ENCODE assay signal across 8 cellular contexts in the genomic region with DNA sequence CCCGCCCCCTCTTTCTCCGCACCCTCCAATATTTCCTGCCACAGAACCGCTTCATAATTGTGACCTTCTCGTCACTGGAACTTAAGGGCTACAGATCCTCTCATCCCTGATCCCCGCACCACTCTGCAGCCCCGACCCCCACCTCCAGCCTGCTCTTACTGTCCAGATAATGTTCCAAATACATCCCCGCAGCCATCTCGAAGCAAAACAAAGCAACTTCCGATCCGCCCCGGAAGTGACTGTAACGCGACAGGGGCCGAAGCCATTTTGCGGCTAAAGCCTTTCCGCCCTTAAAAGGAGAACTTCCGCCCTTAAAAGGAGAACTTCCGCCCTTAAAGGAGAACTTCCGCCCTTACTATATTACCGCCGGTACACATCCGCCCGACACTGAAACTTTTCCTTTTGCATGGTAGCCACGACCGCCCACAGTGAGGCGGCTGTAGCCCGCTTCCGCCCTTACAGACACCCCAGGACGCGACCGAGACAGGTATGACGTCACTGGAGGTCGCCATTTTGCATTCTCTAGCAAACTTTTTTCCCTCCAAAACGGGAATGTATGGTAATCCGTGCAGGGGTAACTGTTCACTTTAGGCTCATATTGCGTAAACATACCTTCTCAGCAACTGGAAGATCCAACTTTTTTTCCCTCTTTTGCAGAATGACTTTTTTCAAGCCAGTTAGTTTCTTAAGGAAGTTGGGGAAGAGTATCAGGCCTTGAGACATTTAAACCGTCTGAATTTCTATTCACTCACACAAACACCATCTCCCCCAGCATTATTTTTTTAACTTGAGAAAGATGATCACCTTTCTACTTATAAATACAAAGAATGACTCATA. TPM values are rescaled to one million over a fixed set of nuclear protein-coding genes. Genes with fewer than 3 reads are reported as not detected.
A peak's percentile ranks its signal among the peaks of the same experiment; 100 is the strongest.
DNase-seq lines count a peak whose midpoint lies in the region; ATAC-seq, FAIRE-seq and TF ChIP-seq lines count a peak whose summit lies in the region.

A gene (minus strand): TSS at position 214 of the 837 bp plus-strand sequence. CDS start 18 bp downstream, at position 196.

- ATAC-seq in GM18499 (IDR thresholded peaks at IDR 0.05; ENCODE audit: insufficient read depth, unreplicated experiment), result peak; percentile 75
- ATAC-seq in HG02943 (IDR thresholded peaks at IDR 0.05; ENCODE audit: low read depth, unreplicated experiment), result peak; percentile 95
- ATAC-seq in psoas muscle, result peak; percentile 100

- H3K4me1 ChIP-seq in right atrium auricular region, result peaks cover 0 to 12% of the 10 kb centered on the region in 2 donors
- peaks cover 11% of the 10 kb centered on the region for H3K4me1 ChIP-seq in psoas muscle

- WGBS in psoas muscle, 3 donors, result 2 to 3% (median 2%) methylated on average over 36 to 37 of the region's 37 CpGs

- H3K27me3 ChIP-seq in right atrium auricular region (no peaks in the 10 kb centered on the region), psoas muscle (ENCODE audit: insufficient read depth in 3 of 3, low read length in 2 of 3) (no peaks in the 10 kb centered on the region)

- DNase-seq in NCI-H187 treated with DMSO at 0.1 percent for 48 hours (lab: John Stamatoyannopoulos, UW) (peak; percentile 96), anterior cingulate cortex (lab: John Stamatoyannopoulos, UW) (peak; percentile 54 to 100 (median 96)), right atrium auricular region (ENCODE audit: low spot score) (peak; percentile 99), psoas muscle (peak; percentile 97 to 98), urothelium cell line (ENCODE audit: low spot score) (peak; percentile 99)

- H3K27ac ChIP-seq in right atrium auricular region, result peak within 1 kb of the TSS; percentile 77 to 80
- H3K27ac ChIP-seq in psoas muscle, result peak within 1 kb of the TSS; percentile 86

- FAIRE-seq in urothelium cell line (lab: Jason Lieb, UNC), result peak; percentile 96

- TF ChIP-seq CTCF in right atrium auricular region (IDR thresholded peaks at IDR 0.05) (no peak), psoas muscle (IDR thresholded peaks at IDR 0.05) (no peak)

- H3K4me3 ChIP-seq in right atrium auricular region, result peak within 1 kb of the TSS; percentile 78 to 84
- peak within 1 kb of the TSS; percentile 77 for H3K4me3 ChIP-seq in psoas muscle

- peaks cover 13% of the 10 kb centered on the region for H3K36me3 ChIP-seq in right atrium auricular region
- H3K36me3 ChIP-seq in psoas muscle (ENCODE audit: insufficient read depth in 1 of 2, low read depth in 1 of 2), result peaks cover 6 to 27% of the 10 kb centered on the region in 2 donors

- H3K9me3 ChIP-seq in right atrium auricular region, result no peaks in the 10 kb centered on the region
- H3K9me3 ChIP-seq in psoas muscle, result no peaks in the 10 kb centered on the region

- intact Hi-C loops in T-helper 2 cell treated with Interferon-gamma antibody and Interleukin-4, amounts not matched to agents 100 ng/mL and 5 ng/mL, for 36 hours (cut with micrococcal nuclease), result loop anchor here (1.0 to 5.0 kb wide), 10 partner anchors 26 to 307 kb away; a partner anchor contains a TSS
- intact Hi-C loops in psoas muscle (cut with DNase I), result loop anchor here (1.0 to 5.0 kb wide), 2 partner anchors 26 to 46 kb away; a partner anchor contains a TSS

RNA-seq across cellular contexts. Expression of the gene that starts here (rescaled TPM):
- total RNA-seq in T-helper 2 cell treated with Interferon-gamma antibody and Interleukin-4, amounts not matched to agents 100 ng/mL and 5 ng/mL, for 36 hours, result 20.7 and 21.3 TPM in 2 replicates
- total RNA-seq in right atrium auricular region (10 to 100 TPM; 21.8 to 22.6 TPM), psoas muscle (10 to 100 TPM; 12.7 to 29.6 (median 16.9) TPM)
- polyA plus RNA-seq in psoas muscle, result 10 to 100 TPM; 20.7 to 35.6 (median 25.7) TPM

Comparison
In these comparisons a context has a peak if more than half of its experiments do, and no peak if none do; other contexts are left out.
1. Peak in every context shown above with its lines: DNase-seq, ATAC-seq, H3K4me3 ChIP-seq and H3K27ac ChIP-seq.